In the genomic region with DNA sequence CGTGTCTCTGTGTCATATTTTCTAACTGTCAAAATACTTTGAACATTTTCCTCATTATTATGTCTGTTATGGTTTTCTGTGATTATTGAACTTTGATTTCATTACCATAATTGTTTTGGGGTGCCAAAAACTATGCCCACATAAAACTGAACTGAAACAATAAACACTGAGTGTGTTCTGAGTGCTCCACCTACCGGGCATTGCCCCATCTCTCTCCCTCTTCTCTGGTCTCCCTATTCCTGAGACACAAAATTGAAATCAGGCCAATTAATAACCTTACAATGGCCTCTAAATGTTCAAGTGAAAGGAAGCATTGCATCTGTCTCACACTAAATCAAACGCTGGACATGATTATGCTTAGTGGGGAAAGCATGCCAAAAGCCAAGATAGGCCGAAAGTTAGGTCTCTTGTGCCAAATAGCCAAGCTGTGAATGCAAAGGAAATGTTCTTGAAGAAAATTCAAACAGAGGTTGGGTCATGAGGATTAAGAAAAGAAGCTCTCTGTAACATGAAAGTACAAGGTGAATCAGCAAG, we compare ENCODE assay signal across 17 cellular contexts.
DNase-seq lines count a peak whose midpoint lies in the region; ATAC-seq, FAIRE-seq and TF ChIP-seq lines count a peak whose summit lies in the region.
"Had no signal": no experiment of that assay in that cellular context is flagged by ENCODE, and none has a peak within 500 bp of the region (broad histone marks: within the 10 kb centered on the region; RNA-seq: fewer than 3 reads in every experiment).

No MANE protein-coding gene starts in this region.

- H3K27ac ChIP-seq in breast epithelium (no peak overlapping the region), brain microvascular endothelial cell (no peak overlapping the region)

- H3K36me3 ChIP-seq in breast epithelium, result no peaks in the 10 kb centered on the region
- H3K36me3 ChIP-seq in brain microvascular endothelial cell (replicated peaks), result no peaks in the 10 kb centered on the region

- no peak overlapping the region for H3K4me3 Mint-ChIP-seq in MCF 10A (ENCODE audit: unreplicated experiment)
- H3K4me3 Mint-ChIP-seq in endothelial cell (ENCODE audit: unreplicated experiment), result no peak overlapping the region
- H3K4me3 Mint-ChIP-seq: activated B cell treated with CpG ODN at 0.5 μM for 24 hours, natural killer cell, T-cell had no signal

- no TSS peak for BruUV-seq in MCF 10A (replicated peaks; lab: Mats Ljungman, UMichigan)

- H3K27ac Mint-ChIP-seq in MCF 10A (ENCODE audit: low read depth, unreplicated experiment) (peak overlapping the region; percentile 3), endothelial cell (ENCODE audit: unreplicated experiment) (no peak overlapping the region)
- H3K27ac Mint-ChIP-seq: activated B cell treated with CpG ODN at 0.5 μM for 24 hours, natural killer cell, T-cell had no signal

- no peak for TF ChIP-seq POLR2A in breast epithelium (IDR thresholded peaks at IDR 0.05)

- no peak for ATAC-seq in HG02973 (IDR thresholded peaks at IDR 0.05; ENCODE audit: unreplicated experiment)
- ATAC-seq: natural killer cell, T-cell had no signal

- H3K9me3 ChIP-seq in breast epithelium, result no peaks in the 10 kb centered on the region

- in situ Hi-C loops in brain microvascular endothelial cell (cut with HindIII; ENCODE audit: low pct_ligation_motif_present, low sequenced_read_pairs), result no loop called here

- no peaks in the 10 kb centered on the region for H3K36me3 Mint-ChIP-seq in MCF 10A (ENCODE audit: insufficient read depth, unreplicated experiment)
- H3K36me3 Mint-ChIP-seq in endothelial cell (ENCODE audit: low read depth, unreplicated experiment), result no peaks in the 10 kb centered on the region
- H3K36me3 Mint-ChIP-seq: natural killer cell, T-cell had no signal

- H3K4me3 ChIP-seq in breast epithelium (no peak overlapping the region), brain microvascular endothelial cell (ENCODE audit: low read depth, low read length) (no peak overlapping the region)
- H3K4me3 ChIP-seq: lung had no signal

- peak; percentile 34 for DNase-seq in MCF 10A (ENCODE audit: unreplicated experiment)
- DNase-seq in breast epithelium (ENCODE audit: low spot score in 2 of 2), result no peak
- peak; percentile 24 for DNase-seq in NCI-H446 treated with DMSO at 0.1 percent for 48 hours (lab: John Stamatoyannopoulos, UW)
- no peak for DNase-seq in brain microvascular endothelial cell
- peak; percentile 4 for DNase-seq in urothelium cell line (ENCODE audit: low spot score)
- no peak for DNase-seq in mesenteric fat pad (ENCODE audit: low spot score)
- DNase-seq in endothelial cell (ENCODE audit: low spot score), result no peak
- DNase-seq: activated B cell treated with CpG ODN at 0.5 μM for 24 hours; activated effector memory CD4-positive, alpha-beta T cell treated with Interleukin-2 at 50 U/mL for 16 hours; Calu3; natural killer cell; NCI-H1048; T-cell had no signal

- H3K27me3 ChIP-seq in breast epithelium (no peaks in the 10 kb centered on the region), brain microvascular endothelial cell (replicated peaks) (no peaks in the 10 kb centered on the region)

- no peaks in the 10 kb centered on the region for H3K4me1 ChIP-seq in breast epithelium

- no peaks in the 10 kb centered on the region for H3K9me3 Mint-ChIP-seq in MCF 10A (ENCODE audit: unreplicated experiment)
- no peaks in the 10 kb centered on the region for H3K9me3 Mint-ChIP-seq in endothelial cell (ENCODE audit: unreplicated experiment)

- POLR2A ChIA-PET in MCF 10A (lab: Yijun Ruan, JAX), result no interaction called here

- H3K27me3 Mint-ChIP-seq in MCF 10A (ENCODE audit: insufficient read depth, unreplicated experiment) (no peaks in the 10 kb centered on the region), endothelial cell (ENCODE audit: unreplicated experiment) (no peaks in the 10 kb centered on the region)
- H3K27me3 Mint-ChIP-seq: activated B cell treated with CpG ODN at 0.5 μM for 24 hours, T-cell had no signal

- CTCF ChIA-PET in MCF 10A (lab: Yijun Ruan, JAX), result interaction anchor here (0.6 to 1.2 kb wide), 11 partner anchors 16 to 1085 kb away, joined by 3 to 5 read pairs (median 3); no protein-coding TSS in a partner anchor

- H3K4me1 Mint-ChIP-seq in MCF 10A (ENCODE audit: insufficient read depth, unreplicated experiment) (no peaks in the 10 kb centered on the region), endothelial cell (ENCODE audit: unreplicated experiment) (no peaks in the 10 kb centered on the region)
- H3K4me1 Mint-ChIP-seq: activated B cell treated with CpG ODN at 0.5 μM for 24 hours, natural killer cell, T-cell had no signal

- no peak for FAIRE-seq in urothelium cell line (lab: Jason Lieb, UNC)
- FAIRE-seq: astrocyte, HTR-8/SVneo had no signal

- intact Hi-C loops in MCF 10A (cut with micrococcal nuclease), result loop anchor here (1.0 to 2.0 kb wide), 3 partner anchors 321 to 973 kb away; no protein-coding TSS in a partner anchor
- intact Hi-C loops in breast epithelium (cut with DNase I; ENCODE audit: low total_unique reads), result no loop called here

- TF ChIP-seq CTCF in MCF 10A (IDR thresholded peaks at IDR 0.05; ENCODE audit: unreplicated experiment) (peak; percentile 59), breast epithelium (IDR thresholded peaks at IDR 0.05) (no peak), brain microvascular endothelial cell (IDR thresholded peaks at IDR 0.05; ENCODE audit: low read depth, low read length, missing control alignments) (peak; percentile 40), endothelial cell (IDR thresholded peaks at IDR 0.05; ENCODE audit: unreplicated experiment) (no peak)

Comparison
In these comparisons a context has a peak if more than half of its experiments do, and no peak if none do; other contexts are left out.
1. DNase-seq: peak in MCF 10A (single experiment), NCI-H446 treated with DMSO at 0.1 percent for 48 hours (single experiment) and urothelium cell line (single experiment); none in breast epithelium (0 of 2), brain microvascular endothelial cell (single experiment), mesenteric fat pad (single experiment) and endothelial cell (single experiment).
2. CTCF ChIP-seq: peak in MCF 10A (single experiment) and brain microvascular endothelial cell (single experiment); none in breast epithelium (0 of 3) and endothelial cell (single experiment).